ENCODE assay signal across 1 cellular context in the genomic region with DNA sequence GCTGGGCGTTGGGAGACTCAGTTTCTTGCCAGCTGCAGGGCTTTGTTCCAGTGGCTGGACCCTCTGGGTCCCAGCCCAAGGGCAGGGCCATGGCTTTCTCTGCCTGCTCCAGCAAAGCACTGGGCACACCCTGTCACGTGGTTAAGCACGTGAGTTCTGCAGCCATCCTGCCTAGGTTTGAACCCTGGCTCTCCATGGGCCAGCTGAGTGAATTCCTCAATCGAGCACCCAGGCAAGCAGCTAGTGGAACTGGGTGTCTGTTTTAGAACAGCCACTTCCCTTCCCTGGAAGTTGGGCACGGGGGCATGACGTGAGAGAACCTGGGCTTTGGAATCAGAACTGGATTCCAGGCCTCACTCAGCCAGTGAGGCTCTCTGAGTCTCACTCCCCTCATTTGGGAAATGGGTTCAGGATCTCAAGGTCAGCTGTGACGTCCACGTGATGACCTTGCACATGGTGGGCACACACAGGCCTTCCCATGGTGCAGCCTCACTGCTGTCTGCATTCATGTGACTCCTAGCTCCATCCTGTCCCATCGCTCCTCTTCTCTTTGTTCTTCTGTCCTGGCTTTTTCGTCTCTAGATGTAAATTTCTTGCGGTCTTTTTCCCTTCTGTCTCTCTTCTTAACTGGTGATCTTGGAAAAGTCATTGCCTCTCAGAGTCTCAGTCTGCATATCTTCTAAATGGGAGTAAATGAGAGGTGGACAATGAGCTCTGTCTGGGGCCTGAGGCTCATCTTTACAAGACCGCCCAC.
A peak's percentile ranks its signal among the peaks of the same experiment; 100 is the strongest.
TF ChIP-seq lines count a peak whose summit lies in the region.

No MANE protein-coding gene starts in this region.

TF ChIP-seq in HepG2, 621 proteins besides CTCF, POLR2A, EP300 and RAD21 (continued from another document and continues in another):
- peak; percentile 16; the same call in 1 of the 2 replicates for TF ChIP-seq ZNF777 (CRISPR knock-in tag; IDR thresholded peaks at IDR 0.05)
- peak; percentile 52; the same call in 1 of the 2 replicates for TF ChIP-seq GZF1 (CRISPR knock-in tag; IDR thresholded peaks at IDR 0.05)
- TF ChIP-seq PCBP2 (optimal IDR thresholded peaks at IDR 0.05; ENCODE audit: low read depth, low read length, poor library complexity, severe bottlenecking): no peak
- TF ChIP-seq AKAP8 (CRISPR knock-in tag; IDR thresholded peaks at IDR 0.05): peak; percentile 21; the same call in 1 of the 2 replicates
- peak; percentile 45 for TF ChIP-seq ZNF781 (CRISPR knock-in tag; IDR thresholded peaks at IDR 0.05; ENCODE audit: borderline replicate concordance, not compliant biosample characterization)
- TF ChIP-seq PHF21A (CRISPR knock-in tag; IDR thresholded peaks at IDR 0.05): no peak
- TF ChIP-seq, protein P1, sequence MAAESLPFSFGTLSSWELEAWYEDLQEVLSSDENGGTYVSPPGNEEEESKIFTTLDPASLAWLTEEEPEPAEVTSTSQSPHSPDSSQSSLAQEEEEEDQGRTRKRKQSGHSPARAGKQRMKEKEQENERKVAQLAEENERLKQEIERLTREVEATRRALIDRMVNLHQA (CRISPR knock-in tag; IDR thresholded peaks at IDR 0.05): peak; percentile 49; the same call in 1 of the 2 replicates
- TF ChIP-seq, protein P2, sequence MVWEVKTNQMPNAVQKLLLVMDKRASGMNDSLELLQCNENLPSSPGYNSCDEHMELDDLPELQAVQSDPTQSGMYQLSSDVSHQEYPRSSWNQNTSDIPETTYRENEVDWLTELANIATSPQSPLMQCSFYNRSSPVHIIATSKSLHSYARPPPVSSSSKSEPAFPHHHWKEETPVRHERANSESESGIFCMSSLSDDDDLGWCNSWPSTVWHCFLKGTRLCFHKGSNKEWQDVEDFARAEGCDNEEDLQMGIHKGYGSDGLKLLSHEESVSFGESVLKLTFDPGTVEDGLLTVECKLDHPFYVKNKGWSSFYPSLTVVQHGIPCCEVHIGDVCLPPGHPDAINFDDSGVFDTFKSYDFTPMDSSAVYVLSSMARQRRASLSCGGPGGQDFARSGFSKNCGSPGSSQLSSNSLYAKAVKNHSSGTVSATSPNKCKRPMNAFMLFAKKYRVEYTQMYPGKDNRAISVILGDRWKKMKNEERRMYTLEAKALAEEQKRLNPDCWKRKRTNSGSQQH (CRISPR knock-in tag; IDR thresholded peaks at IDR 0.05; ENCODE audit: low read depth): no peak; the same call in 1 of the 2 replicates
- no peak for TF ChIP-seq SRF (IDR thresholded peaks at IDR 0.05; ENCODE audit: low read depth, low read length)
- 0 out of 2 replicates have a peak, but pooled peaks have one; percentile 30 for TF ChIP-seq ZNF230 (CRISPR knock-in tag; IDR thresholded peaks at IDR 0.05)
- TF ChIP-seq HNF4G (IDR thresholded peaks at IDR 0.05; ENCODE audit: borderline replicate concordance, low read depth, low read length): no peak
- no peak for TF ChIP-seq HNF4G (CRISPR knock-in tag; IDR thresholded peaks at IDR 0.05; ENCODE audit: borderline replicate concordance, low read depth)
- no peak for TF ChIP-seq SNAI1 (CRISPR knock-in tag; IDR thresholded peaks at IDR 0.05; ENCODE audit: borderline replicate concordance)
- TF ChIP-seq ZBTB1 (CRISPR knock-in tag; IDR thresholded peaks at IDR 0.05; ENCODE audit: borderline replicate concordance): no peak
- no peak for TF ChIP-seq ZNF350 (CRISPR knock-in tag; IDR thresholded peaks at IDR 0.05; ENCODE audit: borderline replicate concordance, low read depth)
- TF ChIP-seq FOSL1 (CRISPR knock-in tag; IDR thresholded peaks at IDR 0.05; ENCODE audit: borderline replicate concordance): no peak
- TF ChIP-seq, protein P3, sequence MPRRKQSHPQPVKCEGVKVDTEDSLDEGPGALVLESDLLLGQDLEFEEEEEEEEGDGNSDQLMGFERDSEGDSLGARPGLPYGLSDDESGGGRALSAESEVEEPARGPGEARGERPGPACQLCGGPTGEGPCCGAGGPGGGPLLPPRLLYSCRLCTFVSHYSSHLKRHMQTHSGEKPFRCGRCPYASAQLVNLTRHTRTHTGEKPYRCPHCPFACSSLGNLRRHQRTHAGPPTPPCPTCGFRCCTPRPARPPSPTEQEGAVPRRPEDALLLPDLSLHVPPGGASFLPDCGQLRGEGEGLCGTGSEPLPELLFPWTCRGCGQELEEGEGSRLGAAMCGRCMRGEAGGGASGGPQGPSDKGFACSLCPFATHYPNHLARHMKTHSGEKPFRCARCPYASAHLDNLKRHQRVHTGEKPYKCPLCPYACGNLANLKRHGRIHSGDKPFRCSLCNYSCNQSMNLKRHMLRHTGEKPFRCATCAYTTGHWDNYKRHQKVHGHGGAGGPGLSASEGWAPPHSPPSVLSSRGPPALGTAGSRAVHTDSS (CRISPR knock-in tag; conservative IDR thresholded peaks at IDR 0.05): no peak
- TF ChIP-seq SP1 (IDR thresholded peaks at IDR 0.05): no peak
- TF ChIP-seq SP1 (CRISPR knock-in tag; IDR thresholded peaks at IDR 0.05): peak; percentile 19; the same call in 1 of the 2 replicates
- TF ChIP-seq, protein P4, sequence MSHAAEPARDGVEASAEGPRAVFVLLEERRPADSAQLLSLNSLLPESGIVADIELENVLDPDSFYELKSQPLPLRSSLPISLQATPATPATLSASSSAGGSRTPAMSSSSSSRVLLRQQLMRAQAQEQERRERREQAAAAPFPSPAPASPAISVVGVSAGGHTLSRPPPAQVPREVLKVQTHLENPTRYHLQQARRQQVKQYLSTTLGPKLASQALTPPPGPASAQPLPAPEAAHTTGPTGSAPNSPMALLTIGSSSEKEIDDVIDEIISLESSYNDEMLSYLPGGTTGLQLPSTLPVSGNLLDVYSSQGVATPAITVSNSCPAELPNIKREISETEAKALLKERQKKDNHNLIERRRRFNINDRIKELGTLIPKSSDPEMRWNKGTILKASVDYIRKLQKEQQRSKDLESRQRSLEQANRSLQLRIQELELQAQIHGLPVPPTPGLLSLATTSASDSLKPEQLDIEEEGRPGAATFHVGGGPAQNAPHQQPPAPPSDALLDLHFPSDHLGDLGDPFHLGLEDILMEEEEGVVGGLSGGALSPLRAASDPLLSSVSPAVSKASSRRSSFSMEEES (CRISPR knock-in tag; IDR thresholded peaks at IDR 0.05): peak; percentile 87
- peak; percentile 59; the same call in 1 of the 2 replicates for TF ChIP-seq WIZ (CRISPR knock-in tag; IDR thresholded peaks at IDR 0.05)
- TF ChIP-seq NR2F1 (CRISPR knock-in tag; IDR thresholded peaks at IDR 0.05): peak in 1 of 2 experiments; percentile 59; a peak in 1 of 4 replicates
- TF ChIP-seq FOXC1 (CRISPR knock-in tag; IDR thresholded peaks at IDR 0.05; ENCODE audit: borderline replicate concordance): peak; percentile 56; the same call in 1 of the 2 replicates
- TF ChIP-seq, protein P5, sequence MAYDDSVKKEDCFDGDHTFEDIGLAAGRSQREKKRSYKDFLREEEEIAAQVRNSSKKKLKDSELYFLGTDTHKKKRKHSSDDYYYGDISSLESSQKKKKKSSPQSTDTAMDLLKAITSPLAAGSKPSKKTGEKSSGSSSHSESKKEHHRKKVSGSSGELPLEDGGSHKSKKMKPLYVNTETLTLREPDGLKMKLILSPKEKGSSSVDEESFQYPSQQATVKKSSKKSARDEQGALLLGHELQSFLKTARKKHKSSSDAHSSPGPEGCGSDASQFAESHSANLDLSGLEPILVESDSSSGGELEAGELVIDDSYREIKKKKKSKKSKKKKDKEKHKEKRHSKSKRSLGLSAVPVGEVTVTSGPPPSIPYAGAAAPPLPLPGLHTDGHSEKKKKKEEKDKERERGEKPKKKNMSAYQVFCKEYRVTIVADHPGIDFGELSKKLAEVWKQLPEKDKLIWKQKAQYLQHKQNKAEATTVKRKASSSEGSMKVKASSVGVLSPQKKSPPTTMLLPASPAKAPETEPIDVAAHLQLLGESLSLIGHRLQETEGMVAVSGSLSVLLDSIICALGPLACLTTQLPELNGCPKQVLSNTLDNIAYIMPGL (CRISPR knock-in tag; IDR thresholded peaks at IDR 0.05; ENCODE audit: borderline replicate concordance in 1 of 2, low read depth in 1 of 2): 0 out of 4 replicates have a peak, but pooled peaks of 1 of the 2 experiments have one; percentile 35
- no peak; the same call in none of the 2 replicates for TF ChIP-seq HDAC2 (CRISPR knock-in tag; IDR thresholded peaks at IDR 0.05)
- peak; percentile 64; the same call in 1 of the 2 replicates for TF ChIP-seq MIXL1 (CRISPR knock-in tag; IDR thresholded peaks at IDR 0.05)
- TF ChIP-seq, protein P6, sequence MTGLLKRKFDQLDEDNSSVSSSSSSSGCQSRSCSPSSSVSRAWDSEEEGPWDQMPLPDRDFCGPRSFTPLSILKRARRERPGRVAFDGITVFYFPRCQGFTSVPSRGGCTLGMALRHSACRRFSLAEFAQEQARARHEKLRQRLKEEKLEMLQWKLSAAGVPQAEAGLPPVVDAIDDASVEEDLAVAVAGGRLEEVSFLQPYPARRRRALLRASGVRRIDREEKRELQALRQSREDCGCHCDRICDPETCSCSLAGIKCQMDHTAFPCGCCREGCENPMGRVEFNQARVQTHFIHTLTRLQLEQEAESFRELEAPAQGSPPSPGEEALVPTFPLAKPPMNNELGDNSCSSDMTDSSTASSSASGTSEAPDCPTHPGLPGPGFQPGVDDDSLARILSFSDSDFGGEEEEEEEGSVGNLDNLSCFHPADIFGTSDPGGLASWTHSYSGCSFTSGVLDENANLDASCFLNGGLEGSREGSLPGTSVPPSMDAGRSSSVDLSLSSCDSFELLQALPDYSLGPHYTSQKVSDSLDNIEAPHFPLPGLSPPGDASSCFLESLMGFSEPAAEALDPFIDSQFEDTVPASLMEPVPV (CRISPR knock-in tag; IDR thresholded peaks at IDR 0.05): 0 out of 2 replicates have a peak, but pooled peaks have one; percentile 82
- TF ChIP-seq PHF20 (CRISPR knock-in tag; IDR thresholded peaks at IDR 0.05): 0 out of 2 replicates have a peak, but pooled peaks have one; percentile 23
- TF ChIP-seq HNRNPUL1 (IDR thresholded peaks at IDR 0.05; ENCODE audit: low read depth, low read length): no peak
- no peak for TF ChIP-seq NFIB (CRISPR knock-in tag; IDR thresholded peaks at IDR 0.05; ENCODE audit: borderline replicate concordance)
- 0 out of 2 replicates have a peak, but pooled peaks have one; percentile 53 for TF ChIP-seq KLF11 (CRISPR knock-in tag; IDR thresholded peaks at IDR 0.05)
- TF ChIP-seq HMG20B (CRISPR knock-in tag; conservative IDR thresholded peaks at IDR 0.05): 0 out of 2 replicates have a peak, but pooled peaks have one; percentile 48
- TF ChIP-seq ZNF329 (CRISPR knock-in tag; IDR thresholded peaks at IDR 0.05; ENCODE audit: low read depth): 0 out of 2 replicates have a peak, but pooled peaks have one; percentile 13
- TF ChIP-seq CBX1 (IDR thresholded peaks at IDR 0.05; ENCODE audit: low read depth): no peak
- TF ChIP-seq ZFY (CRISPR knock-in tag; IDR thresholded peaks at IDR 0.05): peak; percentile 49; the same call in 1 of the 2 replicates
- TF ChIP-seq ZNF766 (CRISPR knock-in tag; IDR thresholded peaks at IDR 0.05; ENCODE audit: borderline replicate concordance): no peak
- TF ChIP-seq SP4 (CRISPR knock-in tag; IDR thresholded peaks at IDR 0.05): 0 out of 2 replicates have a peak, but pooled peaks have one; percentile 46
- TF ChIP-seq, protein P7, sequence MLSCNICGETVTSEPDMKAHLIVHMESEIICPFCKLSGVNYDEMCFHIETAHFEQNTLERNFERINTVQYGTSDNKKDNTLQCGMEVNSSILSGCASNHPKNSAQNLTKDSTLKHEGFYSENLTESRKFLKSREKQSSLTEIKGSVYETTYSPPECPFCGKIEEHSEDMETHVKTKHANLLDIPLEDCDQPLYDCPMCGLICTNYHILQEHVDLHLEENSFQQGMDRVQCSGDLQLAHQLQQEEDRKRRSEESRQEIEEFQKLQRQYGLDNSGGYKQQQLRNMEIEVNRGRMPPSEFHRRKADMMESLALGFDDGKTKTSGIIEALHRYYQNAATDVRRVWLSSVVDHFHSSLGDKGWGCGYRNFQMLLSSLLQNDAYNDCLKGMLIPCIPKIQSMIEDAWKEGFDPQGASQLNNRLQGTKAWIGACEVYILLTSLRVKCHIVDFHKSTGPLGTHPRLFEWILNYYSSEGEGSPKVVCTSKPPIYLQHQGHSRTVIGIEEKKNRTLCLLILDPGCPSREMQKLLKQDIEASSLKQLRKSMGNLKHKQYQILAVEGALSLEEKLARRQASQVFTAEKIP (CRISPR knock-in tag; IDR thresholded peaks at IDR 0.05; ENCODE audit: borderline replicate concordance): no peak
- 0 out of 2 replicates have a peak, but pooled peaks have one; percentile 43 for TF ChIP-seq ZNF615 (CRISPR knock-in tag; IDR thresholded peaks at IDR 0.05; ENCODE audit: borderline replicate concordance)
- peak; percentile 9; the same call in 1 of the 2 replicates for TF ChIP-seq HOXA5 (CRISPR knock-in tag; IDR thresholded peaks at IDR 0.05)
- TF ChIP-seq TARDBP (CRISPR knock-in tag; IDR thresholded peaks at IDR 0.05): no peak; the same call in 1 of the 2 replicates
- TF ChIP-seq, protein P8, sequence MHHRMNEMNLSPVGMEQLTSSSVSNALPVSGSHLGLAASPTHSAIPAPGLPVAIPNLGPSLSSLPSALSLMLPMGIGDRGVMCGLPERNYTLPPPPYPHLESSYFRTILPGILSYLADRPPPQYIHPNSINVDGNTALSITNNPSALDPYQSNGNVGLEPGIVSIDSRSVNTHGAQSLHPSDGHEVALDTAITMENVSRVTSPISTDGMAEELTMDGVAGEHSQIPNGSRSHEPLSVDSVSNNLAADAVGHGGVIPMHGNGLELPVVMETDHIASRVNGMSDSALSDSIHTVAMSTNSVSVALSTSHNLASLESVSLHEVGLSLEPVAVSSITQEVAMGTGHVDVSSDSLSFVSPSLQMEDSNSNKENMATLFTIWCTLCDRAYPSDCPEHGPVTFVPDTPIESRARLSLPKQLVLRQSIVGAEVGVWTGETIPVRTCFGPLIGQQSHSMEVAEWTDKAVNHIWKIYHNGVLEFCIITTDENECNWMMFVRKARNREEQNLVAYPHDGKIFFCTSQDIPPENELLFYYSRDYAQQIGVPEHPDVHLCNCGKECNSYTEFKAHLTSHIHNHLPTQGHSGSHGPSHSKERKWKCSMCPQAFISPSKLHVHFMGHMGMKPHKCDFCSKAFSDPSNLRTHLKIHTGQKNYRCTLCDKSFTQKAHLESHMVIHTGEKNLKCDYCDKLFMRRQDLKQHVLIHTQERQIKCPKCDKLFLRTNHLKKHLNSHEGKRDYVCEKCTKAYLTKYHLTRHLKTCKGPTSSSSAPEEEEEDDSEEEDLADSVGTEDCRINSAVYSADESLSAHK (CRISPR knock-in tag; IDR thresholded peaks at IDR 0.05; ENCODE audit: borderline replicate concordance): no peak
- TF ChIP-seq ZNF10 (CRISPR knock-in tag; IDR thresholded peaks at IDR 0.05; ENCODE audit: borderline replicate concordance, low read depth): no peak
- TF ChIP-seq BRD4 (CRISPR knock-in tag; IDR thresholded peaks at IDR 0.05): peak; percentile 89
- TF ChIP-seq RFX3 (CRISPR knock-in tag; IDR thresholded peaks at IDR 0.05): no peak; the same call in 1 of the 2 replicates
- TF ChIP-seq POLR2G (IDR thresholded peaks at IDR 0.05; ENCODE audit: low read depth, low read length): no peak; the same call in 1 of the 2 replicates
- peak; percentile 28; the same call in 1 of the 2 replicates for TF ChIP-seq HNF4A (CRISPR knock-in tag; IDR thresholded peaks at IDR 0.05)
